In the genomic region with DNA sequence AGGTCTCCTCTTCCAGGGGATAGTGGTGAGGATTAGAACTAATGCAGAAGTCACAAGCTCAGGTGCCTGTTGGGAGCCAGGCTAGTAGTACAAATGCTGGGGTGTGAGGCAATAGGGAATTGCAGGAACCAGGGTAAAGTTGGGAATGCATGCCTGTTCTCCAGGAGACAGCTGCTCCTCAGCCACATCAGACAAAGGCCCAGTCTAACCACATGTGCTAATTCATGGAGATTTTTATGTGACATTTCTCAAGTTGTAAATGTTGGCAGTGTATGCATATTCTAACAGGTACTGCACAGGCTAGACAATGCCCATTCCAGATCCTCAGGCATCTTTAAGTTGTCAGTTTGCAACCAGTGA, we compare ENCODE assay signal across 25 cellular contexts.
DNase-seq lines count a peak whose midpoint lies in the region; ATAC-seq, FAIRE-seq and TF ChIP-seq lines count a peak whose summit lies in the region.
"Had no signal": no experiment of that assay in that cellular context is flagged by ENCODE, and none has a peak within 500 bp of the region (broad histone marks: within the 10 kb centered on the region; RNA-seq: fewer than 3 reads in every experiment).

No MANE protein-coding gene starts in this region.

- no peaks in the 10 kb centered on the region for H3K4me1 ChIP-seq in Peyer's patch
- H3K4me1 ChIP-seq: Caco-2, tibial artery had no signal

- H3K4me3 Mint-ChIP-seq in brain = peak overlapping the region in 1 of 5 experiments; percentile 51
- H3K4me3 Mint-ChIP-seq in osteocyte (ENCODE audit: unreplicated experiment) = no peak overlapping the region
- H3K4me3 Mint-ChIP-seq: stimulated activated naive CD8-positive, alpha-beta T cell treated with anti-CD3 and anti-CD28 coated beads, Interleukin-15, amount 100 ng/mL, for 72 hours had no signal

- H3K4me3 ChIP-seq in Peyer's patch = no peak overlapping the region
- H3K4me3 ChIP-seq: tibial artery had no signal

- H3K36me3 Mint-ChIP-seq in brain (no peaks in the 10 kb centered on the region), osteocyte (ENCODE audit: unreplicated experiment) (no peaks in the 10 kb centered on the region)

- no peak overlapping the region for H3K27ac ChIP-seq in Peyer's patch
- H3K27ac ChIP-seq: KMS-11, tibial artery had no signal

- H3K27me3 Mint-ChIP-seq in brain = peaks cover 3% of the 10 kb centered on the region
- H3K27me3 Mint-ChIP-seq in osteocyte (ENCODE audit: unreplicated experiment) = no peaks in the 10 kb centered on the region
- H3K27me3 Mint-ChIP-seq: progenitor cell of endocrine pancreas; stimulated activated naive CD8-positive, alpha-beta T cell treated with anti-CD3 and anti-CD28 coated beads, Interleukin-15, amount 100 ng/mL, for 72 hours had no signal

- no peak for FAIRE-seq in HTR-8/SVneo (lab: Jason Lieb, UNC)
- FAIRE-seq: GM19239, islet of Langerhans, TTC549 had no signal

- H3K9me3 Mint-ChIP-seq in brain (no peaks in the 10 kb centered on the region), osteocyte (ENCODE audit: unreplicated experiment) (no peaks in the 10 kb centered on the region)
- H3K9me3 Mint-ChIP-seq: stimulated activated naive CD8-positive, alpha-beta T cell treated with anti-CD3 and anti-CD28 coated beads, Interleukin-15, amount 100 ng/mL, for 72 hours had no signal

- DNase-seq in DMS79 treated with DMSO at 0.1 percent for 48 hours (lab: John Stamatoyannopoulos, UW) = peak; percentile 11
- DNase-seq in DMS79 (lab: John Stamatoyannopoulos, UW) = no peak
- DNase-seq in NCI-H526 treated with DMSO at 0.1 percent for 48 hours (lab: John Stamatoyannopoulos, UW) = peak; percentile 20
- peak; percentile 11 for DNase-seq in osteocyte (ENCODE audit: extremely low spot score, unreplicated experiment)
- DNase-seq in Peyer's patch = no peak
- DNase-seq in HTR-8/SVneo (ENCODE audit: insufficient read length, low spot score) = no peak
- DNase-seq: activated CD4-positive, alpha-beta T cell treated with anti-CD3 and anti-CD28 coated beads for 1 hour; activated T-cell treated with anti-CD3 and anti-CD28 coated beads, Interleukin-2, amount 50 U/mL, for 1 hour; amniotic stem cell; Caco-2; dermis blood vessel endothelial cell; EL; HCEC 1CT; NCI-H187; stimulated activated naive CD8-positive, alpha-beta T cell treated with anti-CD3 and anti-CD28 coated beads, Interleukin-15, amount 100 ng/mL, for 72 hours; T-helper 1 cell; tibial artery had no signal

- H3K27ac Mint-ChIP-seq in brain (peak overlapping the region in 4 of 5 experiments; percentile 3 to 78 (median 50)), osteocyte (ENCODE audit: unreplicated experiment) (no peak overlapping the region)
- H3K27ac Mint-ChIP-seq: progenitor cell of endocrine pancreas; stimulated activated naive CD8-positive, alpha-beta T cell treated with anti-CD3 and anti-CD28 coated beads, Interleukin-15, amount 100 ng/mL, for 72 hours had no signal

- TF ChIP-seq CTCF in brain (conservative IDR thresholded peaks at IDR 0.05) = no peak
- TF ChIP-seq CTCF in osteocyte (IDR thresholded peaks at IDR 0.05) = no peak
- TF ChIP-seq CTCF in Peyer's patch (IDR thresholded peaks at IDR 0.05) = no peak

- no peaks in the 10 kb centered on the region for H3K9me3 ChIP-seq in Peyer's patch
- H3K9me3 ChIP-seq: Caco-2, tibial artery had no signal

- no peak for ATAC-seq in GM21528 (IDR thresholded peaks at IDR 0.05; ENCODE audit: low FRiP score, unreplicated experiment)
- ATAC-seq: sciatic nerve; stimulated activated naive CD8-positive, alpha-beta T cell treated with anti-CD3 and anti-CD28 coated beads, Interleukin-15, amount 100 ng/mL, for 72 hours had no signal

- H3K4me1 Mint-ChIP-seq in brain (peaks cover 57% of the 10 kb centered on the region), osteocyte (ENCODE audit: unreplicated experiment) (peaks cover 24% of the 10 kb centered on the region)

- no peaks in the 10 kb centered on the region for H3K27me3 ChIP-seq in Peyer's patch
- H3K27me3 ChIP-seq: tibial artery had no signal

- TF ChIP-seq POLR2A in Peyer's patch (IDR thresholded peaks at IDR 0.05) = no peak

- H3K36me3 ChIP-seq in Peyer's patch = no peaks in the 10 kb centered on the region
- H3K36me3 ChIP-seq: tibial artery had no signal

Comparison
In these comparisons a context has a peak if more than half of its experiments do, and no peak if none do; other contexts are left out.
1. DNase-seq: peak in DMS79 treated with DMSO at 0.1 percent for 48 hours (single experiment), NCI-H526 treated with DMSO at 0.1 percent for 48 hours (single experiment) and osteocyte (single experiment); none in DMS79 (single experiment), Peyer's patch (0 of 3) and HTR-8/SVneo (single experiment).